ENCODE assay signal across 9 cellular contexts in genomic region chr3:16842710-16843270, GRCh38. TPM values are rescaled to one million over a fixed set of nuclear protein-coding genes. Genes with fewer than 3 reads are reported as not detected.
A peak's percentile ranks its signal among the peaks of the same experiment; 100 is the strongest.
DNase-seq lines count a peak whose midpoint lies in the region; ATAC-seq and FAIRE-seq lines count a peak whose summit lies in the region.
"Had no signal": no experiment of that assay in that cellular context is flagged by ENCODE, and none has a peak within 500 bp of the region (broad histone marks: within the 10 kb centered on the region; RNA-seq: fewer than 3 reads in every experiment).

No MANE protein-coding gene starts in this region.

- no peaks in the 10 kb centered on the region for H3K27me3 Mint-ChIP-seq in activated CD4-positive, alpha-beta T cell treated with anti-CD3 and anti-CD28 coated beads for 36 hours
- H3K27me3 Mint-ChIP-seq in dendritic cell treated with granulocyte-macrophage colony-stimulating factor and Interleukin-4, amounts not matched to agents 40 ng/mL and 50 ng/mL, for 4 days: no peaks in the 10 kb centered on the region

- H3K4me1 Mint-ChIP-seq in activated CD4-positive, alpha-beta T cell treated with anti-CD3 and anti-CD28 coated beads for 36 hours: peaks cover 76% of the 10 kb centered on the region
- H3K4me1 Mint-ChIP-seq in dendritic cell treated with granulocyte-macrophage colony-stimulating factor and Interleukin-4, amounts not matched to agents 40 ng/mL and 50 ng/mL, for 4 days (ENCODE audit: low read depth): peaks cover 57% of the 10 kb centered on the region
- peaks cover 44% of the 10 kb centered on the region for H3K4me1 Mint-ChIP-seq in stimulated activated effector memory CD8-positive, alpha-beta T cell treated with anti-CD3 and anti-CD28 coated beads, Interleukin-12 subunit alpha, Interleukin-12 subunit beta, amount 100 ng/mL, for 72 hours

- POLR2A ChIA-PET in activated CD4-positive, alpha-beta T cell treated with anti-CD3 and anti-CD28 coated beads for 36 hours (lab: Charles Lee): no interaction called here

- FAIRE-seq in GM19239 (lab: Jason Lieb, UNC): no peak

- intact Hi-C loops in activated CD4-positive, alpha-beta T cell treated with anti-CD3 and anti-CD28 coated beads for 36 hours (cut with DNase I, micrococcal nuclease): loop anchor here (1.0 to 10.0 kb wide), 8 partner anchors 42 to 902 kb away; partner anchors contain the start of genes OXNAD1 (in 1 of the 2), PLCL2 (in 1 of the 2) and TBC1D5 (in 1 of the 2)
- intact Hi-C loops in dendritic cell treated with granulocyte-macrophage colony-stimulating factor and Interleukin-4, amounts not matched to agents 40 ng/mL and 50 ng/mL, for 4 days (cut with micrococcal nuclease): loop anchor here (5.0 kb wide), 1 partner anchor 40 kb away; the partner anchor contains the start of gene PLCL2

- peak overlapping the region; percentile 95 for H3K27ac Mint-ChIP-seq in activated CD4-positive, alpha-beta T cell treated with anti-CD3 and anti-CD28 coated beads for 36 hours
- peak overlapping the region; percentile 98 for H3K27ac Mint-ChIP-seq in dendritic cell treated with granulocyte-macrophage colony-stimulating factor and Interleukin-4, amounts not matched to agents 40 ng/mL and 50 ng/mL, for 4 days
- peak overlapping the region; percentile 93 for H3K27ac Mint-ChIP-seq in stimulated activated effector memory CD8-positive, alpha-beta T cell treated with anti-CD3 and anti-CD28 coated beads, Interleukin-12 subunit alpha, Interleukin-12 subunit beta, amount 100 ng/mL, for 72 hours

- no peaks in the 10 kb centered on the region for H3K9me3 Mint-ChIP-seq in activated CD4-positive, alpha-beta T cell treated with anti-CD3 and anti-CD28 coated beads for 36 hours (ENCODE audit: low read depth)
- no peaks in the 10 kb centered on the region for H3K9me3 Mint-ChIP-seq in dendritic cell treated with granulocyte-macrophage colony-stimulating factor and Interleukin-4, amounts not matched to agents 40 ng/mL and 50 ng/mL, for 4 days
- no peaks in the 10 kb centered on the region for H3K9me3 Mint-ChIP-seq in stimulated activated effector memory CD8-positive, alpha-beta T cell treated with anti-CD3 and anti-CD28 coated beads, Interleukin-12 subunit alpha, Interleukin-12 subunit beta, amount 100 ng/mL, for 72 hours

- peak; percentile 48 for DNase-seq in activated CD4-positive, alpha-beta T cell treated with anti-CD3 and anti-CD28 coated beads for 36 hours
- DNase-seq in activated CD4-positive, alpha-beta T cell treated with anti-CD3 and anti-CD28 coated beads, Interleukin-2, amount 50 U/mL, for 1 hour: no peak
- DNase-seq in NCI-H748 (lab: John Stamatoyannopoulos, UW; ENCODE audit: unreplicated experiment): peak; percentile 73
- DNase-seq in stimulated activated effector memory CD8-positive, alpha-beta T cell treated with anti-CD3 and anti-CD28 coated beads, Interleukin-12 subunit alpha, Interleukin-12 subunit beta, amount 100 ng/mL, for 72 hours (ENCODE audit: low spot score in 2 of 2): no peak
- no peak for DNase-seq in stimulated activated CD4-positive, alpha-beta T cell treated with anti-CD3 and anti-CD28 coated beads, Interleukin-15, amount 100 ng/mL, for 24 hours
- no peak for DNase-seq in GM19239 (ENCODE audit: insufficient read length, low spot score)

- no peaks in the 10 kb centered on the region for H3K36me3 Mint-ChIP-seq in activated CD4-positive, alpha-beta T cell treated with anti-CD3 and anti-CD28 coated beads for 36 hours (ENCODE audit: low read depth)
- no peaks in the 10 kb centered on the region for H3K36me3 Mint-ChIP-seq in dendritic cell treated with granulocyte-macrophage colony-stimulating factor and Interleukin-4, amounts not matched to agents 40 ng/mL and 50 ng/mL, for 4 days (ENCODE audit: low read depth)
- peaks cover 6% of the 10 kb centered on the region for H3K36me3 Mint-ChIP-seq in stimulated activated effector memory CD8-positive, alpha-beta T cell treated with anti-CD3 and anti-CD28 coated beads, Interleukin-12 subunit alpha, Interleukin-12 subunit beta, amount 100 ng/mL, for 72 hours

- peak; percentile 43 for ATAC-seq in activated CD4-positive, alpha-beta T cell treated with anti-CD3 and anti-CD28 coated beads for 36 hours
- peak; percentile 40 for ATAC-seq in stimulated activated effector memory CD8-positive, alpha-beta T cell treated with anti-CD3 and anti-CD28 coated beads, Interleukin-12 subunit alpha, Interleukin-12 subunit beta, amount 100 ng/mL, for 72 hours
- no peak for ATAC-seq in GM19324 (IDR thresholded peaks at IDR 0.05; ENCODE audit: low FRiP score, unreplicated experiment)
- ATAC-seq: Panc1 had no signal

- CTCF ChIA-PET in activated CD4-positive, alpha-beta T cell treated with anti-CD3 and anti-CD28 coated beads for 36 hours (lab: Charles Lee): interaction anchor here (0.6 to 3.0 kb wide), 12 partner anchors 10 to 548 kb away, joined by 3 to 16 read pairs (median 5); partner anchors contain the start of gene PLCL2

- H3K4me3 Mint-ChIP-seq in activated CD4-positive, alpha-beta T cell treated with anti-CD3 and anti-CD28 coated beads for 36 hours: peak overlapping the region; percentile 69
- peak overlapping the region; percentile 51 for H3K4me3 Mint-ChIP-seq in dendritic cell treated with granulocyte-macrophage colony-stimulating factor and Interleukin-4, amounts not matched to agents 40 ng/mL and 50 ng/mL, for 4 days
- peak overlapping the region; percentile 69 for H3K4me3 Mint-ChIP-seq in stimulated activated effector memory CD8-positive, alpha-beta T cell treated with anti-CD3 and anti-CD28 coated beads, Interleukin-12 subunit alpha, Interleukin-12 subunit beta, amount 100 ng/mL, for 72 hours

RNA-seq across cellular contexts. Expression of gene PLCL2, which starts 42.0 kb away (rescaled TPM):
- total RNA-seq in activated CD4-positive, alpha-beta T cell treated with anti-CD3 and anti-CD28 coated beads for 36 hours: 10 to 100 TPM; 12.5 to 15.0 TPM

Comparison
In these comparisons a context has a peak if more than half of its experiments do, and no peak if none do; other contexts are left out.
1. DNase-seq: peak in activated CD4-positive, alpha-beta T cell treated with anti-CD3 and anti-CD28 coated beads for 36 hours (single experiment) and NCI-H748 (single experiment); none in activated CD4-positive, alpha-beta T cell treated with anti-CD3 and anti-CD28 coated beads, Interleukin-2, amount 50 U/mL, for 1 hour (single experiment), stimulated activated effector memory CD8-positive, alpha-beta T cell treated with anti-CD3 and anti-CD28 coated beads, Interleukin-12 subunit alpha, Interleukin-12 subunit beta, amount 100 ng/mL, for 72 hours (0 of 2), stimulated activated CD4-positive, alpha-beta T cell treated with anti-CD3 and anti-CD28 coated beads, Interleukin-15, amount 100 ng/mL, for 24 hours (single experiment) and GM19239 (single experiment).
2. Peak in every context shown above with its lines, with median percentiles within 50 percentile points of each other: H3K27ac Mint-ChIP-seq and H3K4me3 Mint-ChIP-seq.